Comparison of ENCODE assay signal across 20 cellular contexts in the genomic region with DNA sequence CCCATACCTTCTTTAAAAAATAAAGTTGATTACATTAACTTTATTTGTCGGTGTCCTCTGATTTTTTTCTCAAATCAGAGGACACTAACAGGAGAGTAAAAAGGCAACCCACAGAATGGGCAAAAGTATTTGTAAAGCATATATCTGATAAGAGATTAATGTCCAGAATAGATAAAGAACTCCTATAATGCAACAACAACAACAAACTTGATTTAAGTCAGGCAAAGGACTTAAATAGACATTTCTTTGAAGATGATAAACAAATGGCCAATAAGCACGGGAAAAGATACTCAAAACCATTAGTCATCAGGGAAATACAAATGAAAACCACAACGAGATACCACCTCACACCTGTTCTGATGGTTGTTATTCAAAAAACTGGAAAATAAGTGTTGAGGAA. TPM values are rescaled to one million over a fixed set of nuclear protein-coding genes. Genes with fewer than 3 reads are reported as not detected.
DNase-seq lines count a peak whose midpoint lies in the region; ATAC-seq and TF ChIP-seq lines count a peak whose summit lies in the region.
"Had no signal": no experiment of that assay in that cellular context is flagged by ENCODE, and none has a peak within 500 bp of the region (broad histone marks: within the 10 kb centered on the region; RNA-seq: fewer than 3 reads in every experiment).

No MANE protein-coding gene starts in this region.

- H2AFZ ChIP-seq in MM.1S (ENCODE audit: low read length): no peak overlapping the region
- H2AFZ ChIP-seq: GM23338, parathyroid adenoma had no signal

- no peaks in the 10 kb centered on the region for H3K9me3 Mint-ChIP-seq in activated naive CD4-positive, alpha-beta T cell treated with anti-CD3 and anti-CD28 coated beads, Interleukin-2, amount 10 ng/mL, durations not matched to agents 7 days and 5 days
- H3K9me3 Mint-ChIP-seq in activated CD4-positive, alpha-beta memory T cell treated with anti-CD3 and anti-CD28 coated beads for 36 hours: no peaks in the 10 kb centered on the region
- H3K9me3 Mint-ChIP-seq in effector memory CD8-positive, alpha-beta T cell: no peaks in the 10 kb centered on the region
- H3K9me3 Mint-ChIP-seq in stimulated activated naive CD8-positive, alpha-beta T cell treated with anti-CD3 and anti-CD28 coated beads, Interleukin-15, amount 100 ng/mL, for 72 hours: no peaks in the 10 kb centered on the region
- H3K9me3 Mint-ChIP-seq: GM23338 had no signal

- 0 out of 2 replicates have a peak, but pooled peaks cover 5% of the 10 kb centered on the region for H3K4me1 ChIP-seq in MM.1S (ENCODE audit: low read length)
- H3K4me1 ChIP-seq: gastrocnemius medialis, parathyroid adenoma had no signal

- no peaks in the 10 kb centered on the region for H3F3A ChIP-seq in MM.1S (ENCODE audit: insufficient read depth, low read length)

- peak overlapping the region; percentile 98 for H3K27ac Mint-ChIP-seq in activated naive CD4-positive, alpha-beta T cell treated with anti-CD3 and anti-CD28 coated beads, Interleukin-2, amount 10 ng/mL, durations not matched to agents 7 days and 5 days
- H3K27ac Mint-ChIP-seq in activated CD4-positive, alpha-beta memory T cell treated with anti-CD3 and anti-CD28 coated beads for 36 hours: peak overlapping the region; percentile 84
- peak overlapping the region; percentile 92 to 98 for H3K27ac Mint-ChIP-seq in effector memory CD8-positive, alpha-beta T cell
- peak overlapping the region in 1 of 2 donors; percentile 67 for H3K27ac Mint-ChIP-seq in stimulated activated naive CD8-positive, alpha-beta T cell treated with anti-CD3 and anti-CD28 coated beads, Interleukin-15, amount 100 ng/mL, for 72 hours
- H3K27ac Mint-ChIP-seq: GM23338 had no signal

- POLR2A ChIA-PET in activated CD4-positive, alpha-beta memory T cell treated with anti-CD3 and anti-CD28 coated beads for 36 hours (lab: Charles Lee): interaction anchor here (1.1 kb wide), 1 partner anchor 28 kb away, joined by 6 read pairs; no protein-coding TSS in a partner anchor

- H3K27ac ChIP-seq in coronary artery: no peak overlapping the region
- no peak overlapping the region for H3K27ac ChIP-seq in MM.1S (ENCODE audit: low read length)
- H3K27ac ChIP-seq: gastrocnemius medialis, KMS-11, lower lobe of right lung, parathyroid adenoma had no signal

- H3K79me2 ChIP-seq in MM.1S (ENCODE audit: low read length): no peaks in the 10 kb centered on the region
- H3K79me2 ChIP-seq: parathyroid adenoma had no signal

- peaks cover 37% of the 10 kb centered on the region for H3K36me3 Mint-ChIP-seq in activated naive CD4-positive, alpha-beta T cell treated with anti-CD3 and anti-CD28 coated beads, Interleukin-2, amount 10 ng/mL, durations not matched to agents 7 days and 5 days
- no peaks in the 10 kb centered on the region for H3K36me3 Mint-ChIP-seq in activated CD4-positive, alpha-beta memory T cell treated with anti-CD3 and anti-CD28 coated beads for 36 hours
- peaks cover 15% of the 10 kb centered on the region for H3K36me3 Mint-ChIP-seq in effector memory CD8-positive, alpha-beta T cell (ENCODE audit: insufficient read depth)

- peaks cover 88% of the 10 kb centered on the region for H3K4me1 Mint-ChIP-seq in activated naive CD4-positive, alpha-beta T cell treated with anti-CD3 and anti-CD28 coated beads, Interleukin-2, amount 10 ng/mL, durations not matched to agents 7 days and 5 days
- H3K4me1 Mint-ChIP-seq in activated CD4-positive, alpha-beta memory T cell treated with anti-CD3 and anti-CD28 coated beads for 36 hours (ENCODE audit: low read depth): peaks cover 84% of the 10 kb centered on the region
- H3K4me1 Mint-ChIP-seq in effector memory CD8-positive, alpha-beta T cell (ENCODE audit: low read depth in 2 of 2): peaks cover 37 to 56% of the 10 kb centered on the region in 2 donors
- H3K4me1 Mint-ChIP-seq in stimulated activated naive CD8-positive, alpha-beta T cell treated with anti-CD3 and anti-CD28 coated beads, Interleukin-15, amount 100 ng/mL, for 72 hours: peaks cover 79% of the 10 kb centered on the region

- H3K27me3 ChIP-seq in MM.1S (replicated peaks; ENCODE audit: insufficient read depth, low read length): no peaks in the 10 kb centered on the region
- H3K27me3 ChIP-seq: ascending aorta, gastrocnemius medialis had no signal

- no peaks in the 10 kb centered on the region for H3K27me3 Mint-ChIP-seq in activated naive CD4-positive, alpha-beta T cell treated with anti-CD3 and anti-CD28 coated beads, Interleukin-2, amount 10 ng/mL, durations not matched to agents 7 days and 5 days
- H3K27me3 Mint-ChIP-seq in activated CD4-positive, alpha-beta memory T cell treated with anti-CD3 and anti-CD28 coated beads for 36 hours: no peaks in the 10 kb centered on the region
- no peaks in the 10 kb centered on the region for H3K27me3 Mint-ChIP-seq in effector memory CD8-positive, alpha-beta T cell
- no peaks in the 10 kb centered on the region for H3K27me3 Mint-ChIP-seq in stimulated activated naive CD8-positive, alpha-beta T cell treated with anti-CD3 and anti-CD28 coated beads, Interleukin-15, amount 100 ng/mL, for 72 hours
- H3K27me3 Mint-ChIP-seq: stimulated activated naive B cell treated with anti-CD40 and anti-IgM and Interleukin-4, amounts not matched to agents 10 μg/mL and 1 μg/mL and 100 μg/mL, for 72 hours had no signal

- no peak overlapping the region for H3K4me2 ChIP-seq in MM.1S (ENCODE audit: low read depth, low read length)
- H3K4me2 ChIP-seq: GM23338, KMS-11 had no signal

- ATAC-seq in effector memory CD8-positive, alpha-beta T cell (replicated peaks): no peak
- no peak for ATAC-seq in stimulated activated naive CD8-positive, alpha-beta T cell treated with anti-CD3 and anti-CD28 coated beads, Interleukin-15, amount 100 ng/mL, for 72 hours
- ATAC-seq: esophagus mucosa, gastrocnemius medialis, GM23338, lower lobe of right lung had no signal

- no peaks in the 10 kb centered on the region for H3K9me2 ChIP-seq in MM.1S (replicated peaks; ENCODE audit: insufficient read depth, low read length)

- no peak overlapping the region for H3K9ac ChIP-seq in MM.1S (ENCODE audit: low read length)
- H3K9ac ChIP-seq: KMS-11, parathyroid adenoma had no signal

- no peaks in the 10 kb centered on the region for H3K36me3 ChIP-seq in MM.1S (replicated peaks; ENCODE audit: insufficient read depth, low read length)
- H3K36me3 ChIP-seq: ascending aorta, gastrocnemius medialis, lower lobe of right lung had no signal

- CTCF ChIA-PET in activated naive CD4-positive, alpha-beta T cell treated with anti-CD3 and anti-CD28 coated beads, Interleukin-2, amount 10 ng/mL, durations not matched to agents 7 days and 5 days (lab: Charles Lee): no interaction called here
- CTCF ChIA-PET in activated CD4-positive, alpha-beta memory T cell treated with anti-CD3 and anti-CD28 coated beads for 36 hours (lab: Charles Lee): no interaction called here

- no peaks in the 10 kb centered on the region for H3K9me3 ChIP-seq in MM.1S (replicated peaks; ENCODE audit: insufficient read depth, low read length)
- H3K9me3 ChIP-seq: ascending aorta, gastrocnemius medialis, lower lobe of right lung had no signal

- intact Hi-C loops in activated CD4-positive, alpha-beta memory T cell treated with anti-CD3 and anti-CD28 coated beads for 36 hours (cut with micrococcal nuclease): loop anchor here (10.0 kb wide), 1 partner anchor 710 kb away; a partner anchor contains a TSS

- no peak overlapping the region for H3K4me3 ChIP-seq in coronary artery
- no peak overlapping the region for H3K4me3 ChIP-seq in MM.1S (ENCODE audit: low read length)
- H3K4me3 ChIP-seq: ascending aorta, gastrocnemius medialis, GM23338, lower lobe of right lung had no signal

- no peak for TF ChIP-seq CTCF in coronary artery (IDR thresholded peaks at IDR 0.05)
- TF ChIP-seq CTCF in MM.1S (IDR thresholded peaks at IDR 0.05; ENCODE audit: low read length): no peak

- no peaks in the 10 kb centered on the region for H4K20me1 ChIP-seq in MM.1S (ENCODE audit: insufficient read depth, low read length)

- H3K4me3 Mint-ChIP-seq in activated naive CD4-positive, alpha-beta T cell treated with anti-CD3 and anti-CD28 coated beads, Interleukin-2, amount 10 ng/mL, durations not matched to agents 7 days and 5 days: peak overlapping the region; percentile 54
- H3K4me3 Mint-ChIP-seq in activated CD4-positive, alpha-beta memory T cell treated with anti-CD3 and anti-CD28 coated beads for 36 hours: no peak overlapping the region
- H3K4me3 Mint-ChIP-seq in effector memory CD8-positive, alpha-beta T cell: peak overlapping the region; percentile 19 to 66
- H3K4me3 Mint-ChIP-seq in stimulated activated naive CD8-positive, alpha-beta T cell treated with anti-CD3 and anti-CD28 coated beads, Interleukin-15, amount 100 ng/mL, for 72 hours: peak overlapping the region; percentile 57 to 68
- H3K4me3 Mint-ChIP-seq: GM23338; stimulated activated naive B cell treated with anti-CD40 and anti-IgM and Interleukin-4, amounts not matched to agents 10 μg/mL and 1 μg/mL and 100 μg/mL, for 72 hours had no signal

- no peak for DNase-seq in activated naive CD4-positive, alpha-beta T cell treated with anti-CD3 and anti-CD28 coated beads, Interleukin-2, amount 10 ng/mL, durations not matched to agents 7 days and 5 days
- DNase-seq in activated naive CD4-positive, alpha-beta T cell (lab: John Stamatoyannopoulos, UW): no peak
- DNase-seq in activated CD4-positive, alpha-beta memory T cell treated with anti-CD3 and anti-CD28 coated beads for 36 hours: no peak
- DNase-seq in effector memory CD8-positive, alpha-beta T cell: no peak
- DNase-seq in stimulated activated naive CD8-positive, alpha-beta T cell treated with anti-CD3 and anti-CD28 coated beads, Interleukin-15, amount 100 ng/mL, for 72 hours: no peak
- no peak for DNase-seq in middle frontal gyrus (ENCODE audit: extremely low spot score, low spot score)
- DNase-seq in coronary artery (ENCODE audit: low spot score): no peak
- no peak for DNase-seq in MM.1S
- DNase-seq: activated CD4-positive, alpha-beta T cell treated with anti-CD3 and anti-CD28 coated beads, Interleukin-2, amount 50 U/mL, for 48 hours; DMS79 treated with DMSO at 0.1 percent for 48 hours; gastrocnemius medialis; lower lobe of right lung; NCI-H187; stimulated activated naive B cell treated with anti-CD40 and anti-IgM and Interleukin-4, amounts not matched to agents 10 μg/mL and 1 μg/mL and 100 μg/mL, for 72 hours; trophoblast cell had no signal

RNA-seq across cellular contexts. Expression of a gene that starts 28.7 kb away (rescaled TPM):
- 10 to 100 TPM; 47.5 to 50.4 TPM for total RNA-seq in activated CD4-positive, alpha-beta memory T cell treated with anti-CD3 and anti-CD28 coated beads for 36 hours
